Comparison of ENCODE assay signal across 8 cellular contexts in genomic region chr18:76518543-76519155, GRCh38. TPM values are rescaled to one million over a fixed set of nuclear protein-coding genes. Genes with fewer than 3 reads are reported as not detected.
DNase-seq lines count a peak whose midpoint lies in the region; ATAC-seq and TF ChIP-seq lines count a peak whose summit lies in the region.

No MANE protein-coding gene starts in this region.

- H3K27ac ChIP-seq in CD4-positive, CD25-positive, alpha-beta regulatory T cell (ENCODE audit: insufficient read depth, low read length, poor library complexity, severe bottlenecking), result no peak overlapping the region
- peak overlapping the region in 1 of 2 donors; percentile 49 for H3K27ac ChIP-seq in left lung
- H3K27ac ChIP-seq in transverse colon, result peak overlapping the region; percentile 32 to 68 (median 50)

- no peaks in the 10 kb centered on the region for H3K36me3 ChIP-seq in CD4-positive, CD25-positive, alpha-beta regulatory T cell (ENCODE audit: control insufficient read depth, insufficient read depth, low read length)
- H3K36me3 ChIP-seq in left lung (no peaks in the 10 kb centered on the region), transverse colon (no peaks in the 10 kb centered on the region)

- H3K36me3 Mint-ChIP-seq in CD4-positive, CD25-positive, alpha-beta regulatory T cell, result no peaks in the 10 kb centered on the region
- no peaks in the 10 kb centered on the region for H3K36me3 Mint-ChIP-seq in IgD-negative memory B cell

- TF ChIP-seq CTCF in cardiac fibroblast (IDR thresholded peaks at IDR 0.05; ENCODE audit: low read depth, low read length) (peak; percentile 15), left lung (IDR thresholded peaks at IDR 0.05) (no peak), transverse colon (IDR thresholded peaks at IDR 0.05) (no peak)

- intact Hi-C loops in left lung (cut with DNase I), result no loop called here
- intact Hi-C loops in transverse colon (cut with DNase I; ENCODE audit: low total_unique reads), result no loop called here

- ATAC-seq in CD4-positive, CD25-positive, alpha-beta regulatory T cell (ENCODE audit: low read depth in 2 of 2), result no peak
- ATAC-seq in left lung (peak; percentile 81), HG02623 (IDR thresholded peaks at IDR 0.05; ENCODE audit: unreplicated experiment) (no peak), HG02981 (IDR thresholded peaks at IDR 0.05; ENCODE audit: unreplicated experiment) (no peak)

- H3K4me3 Mint-ChIP-seq in CD4-positive, CD25-positive, alpha-beta regulatory T cell, result peak overlapping the region in 3 of 4 donors; percentile 6 to 76 (median 55)
- peak overlapping the region in 3 of 4 donors; percentile 26 to 45 (median 31) for H3K4me3 Mint-ChIP-seq in IgD-negative memory B cell

- H3K4me1 Mint-ChIP-seq in CD4-positive, CD25-positive, alpha-beta regulatory T cell, result peaks cover 0 to 6% (median 4%) of the 10 kb centered on the region in 4 donors
- peaks cover 0 to 8% (median 2%) of the 10 kb centered on the region in 3 donors for H3K4me1 Mint-ChIP-seq in IgD-negative memory B cell

- peaks cover 44% of the 10 kb centered on the region for H3K27me3 Mint-ChIP-seq in CD4-positive, CD25-positive, alpha-beta regulatory T cell
- H3K27me3 Mint-ChIP-seq in IgD-negative memory B cell, result peaks cover 28% of the 10 kb centered on the region

- H3K9me3 ChIP-seq in CD4-positive, CD25-positive, alpha-beta regulatory T cell (ENCODE audit: control insufficient read depth in 2 of 2, low read length in 2 of 2), result no peaks in the 10 kb centered on the region
- H3K9me3 ChIP-seq in left lung (no peaks in the 10 kb centered on the region), transverse colon (no peaks in the 10 kb centered on the region)

- peaks cover 8% of the 10 kb centered on the region for H3K27me3 ChIP-seq in CD4-positive, CD25-positive, alpha-beta regulatory T cell (ENCODE audit: control insufficient read depth, insufficient read depth, low read length)
- H3K27me3 ChIP-seq in left lung (peaks cover 0 to 20% of the 10 kb centered on the region in 2 donors), transverse colon (no peaks in the 10 kb centered on the region)

- in situ Hi-C loops in transverse colon (cut with MboI; ENCODE audit: low pct_ligation_motif_present in 1 of 4, low pct_unique_long_range_greater_than_20kb in 1 of 4, low sequenced_read_pairs in 3 of 4) (no loop called here), ACHN (cut with HindIII; ENCODE audit: low pct_ligation_motif_present, low pct_unique_long_range_greater_than_20kb, low sequenced_read_pairs) (no loop called here)

- DNase-seq in CD4-positive, CD25-positive, alpha-beta regulatory T cell, result no peak
- DNase-seq in cardiac fibroblast (ENCODE audit: low read depth in 2 of 2) (peak; percentile 38 to 47), left lung (peak in 1 of 2 donors; percentile 91), transverse colon (peak; percentile 20), ACHN (no peak)

- no peak for TF ChIP-seq EP300 in transverse colon (IDR thresholded peaks at IDR 0.05; ENCODE audit: low read depth)

- WGBS in transverse colon (ENCODE audit: low coverage in 1 of 2), 2 donors, result 41 to 53% methylated on average over 7 to 23 of the region's 23 CpGs

- H3K27ac Mint-ChIP-seq in CD4-positive, CD25-positive, alpha-beta regulatory T cell, result no peak overlapping the region
- H3K27ac Mint-ChIP-seq in IgD-negative memory B cell, result no peak overlapping the region

- TF ChIP-seq POLR2A in transverse colon (IDR thresholded peaks at IDR 0.05), result no peak

- peaks cover 0 to 5% (median 0%) of the 10 kb centered on the region in 7 donors for H3K9me3 Mint-ChIP-seq in CD4-positive, CD25-positive, alpha-beta regulatory T cell
- peaks cover 0 to 2% (median 1%) of the 10 kb centered on the region in 3 donors for H3K9me3 Mint-ChIP-seq in IgD-negative memory B cell

- peaks cover 4% of the 10 kb centered on the region for H3K4me1 ChIP-seq in CD4-positive, CD25-positive, alpha-beta regulatory T cell (ENCODE audit: control insufficient read depth, insufficient read depth, low read length, poor library complexity, severe bottlenecking)
- peaks cover 0 to 4% of the 10 kb centered on the region in 2 donors for H3K4me1 ChIP-seq in left lung
- H3K4me1 ChIP-seq in transverse colon, result no peaks in the 10 kb centered on the region

- H3K4me3 ChIP-seq in CD4-positive, CD25-positive, alpha-beta regulatory T cell (ENCODE audit: low read depth, low read length), result peak overlapping the region; percentile 13
- H3K4me3 ChIP-seq in cardiac fibroblast (replicated peaks in 1 of 2; ENCODE audit: low read depth in 2 of 2, low read length in 2 of 2) (peak overlapping the region; percentile 28 to 42), left lung (peak overlapping the region in 1 of 2 donors; percentile 34), transverse colon (peak overlapping the region in 3 of 4 donors; percentile 0 to 27 (median 11))

RNA-seq across cellular contexts. Expression of gene ZNF516, which starts 23.6 kb away (rescaled TPM):
- total RNA-seq in CD4-positive, CD25-positive, alpha-beta regulatory T cell, result 9.9 TPM
- under 1 TPM in 3 of 4 donors, not detected in 1; 0.26 to 0.74 (median 0.39) TPM for polyA plus RNA-seq in CD4-positive, CD25-positive, alpha-beta regulatory T cell
- polyA plus RNA-seq in IgD-negative memory B cell, result 1.2 TPM
- total RNA-seq in left lung, result 10 to 100 TPM; 33.9 to 40.6 TPM
- total RNA-seq in transverse colon, result 10 to 100 TPM; 19.4 to 37.8 (median 26.7) TPM

Comparison
In these comparisons a context has a peak if more than half of its experiments do, and no peak if none do; other contexts are left out.
1. DNase-seq: peak in cardiac fibroblast (2 of 2) and transverse colon (single experiment); none in CD4-positive, CD25-positive, alpha-beta regulatory T cell (0 of 3) and ACHN (single experiment).